Comparison of ENCODE assay signal across 29 cellular contexts in genomic region chr4:128501239-128501638, GRCh38.
"Had no signal": no experiment of that assay in that cellular context is flagged by ENCODE, and none has a peak within 500 bp of the region (broad histone marks: within the 10 kb centered on the region; RNA-seq: fewer than 3 reads in every experiment).

No MANE protein-coding gene starts in this region.

- H3K4me2 ChIP-seq: hepatocyte had no signal

- H3K27me3 ChIP-seq: body of pancreas, cardiac muscle cell, colonic mucosa, esophagus squamous epithelium, gastroesophageal sphincter, heart right ventricle, hepatocyte had no signal

- H2AFZ ChIP-seq: hepatocyte had no signal

- H3K36me3 ChIP-seq: cardiac muscle cell, colonic mucosa, esophagus squamous epithelium, gastroesophageal sphincter, WERI-Rb-1 had no signal

- H3K9me3 ChIP-seq: colonic mucosa had no signal

- H3K27ac ChIP-seq: body of pancreas, cardiac muscle cell, colonic mucosa, esophagus squamous epithelium, gastroesophageal sphincter, heart right ventricle, hepatocyte, WERI-Rb-1 had no signal

- H3K4me1 ChIP-seq: body of pancreas, colonic mucosa, esophagus squamous epithelium, gastroesophageal sphincter had no signal

- ATAC-seq: activated CD4-positive, CD25-positive, alpha-beta regulatory T cell treated with anti-CD3 and anti-CD28 coated beads, Interleukin-2, amount 50 U/mL, for 24 hours; activated CD8-positive, alpha-beta T cell treated with anti-CD3 and anti-CD28 coated beads for 36 hours; activated T-cell treated with anti-CD3 and anti-CD28 coated beads, Interleukin-2, amount 50 U/mL, for 4 hours; activated T-helper 17 cell treated with anti-CD3 and anti-CD28 coated beads, Interleukin-2, amount 50 U/mL, for 72 hours; body of pancreas; gastroesophageal sphincter; heart right ventricle had no signal

- FAIRE-seq: TTC549 had no signal

- H3K4me3 ChIP-seq: body of pancreas, cardiac muscle cell, colonic mucosa, esophagus squamous epithelium, gastroesophageal sphincter, heart right ventricle, hepatocyte had no signal

- DNase-seq: activated B cell treated with CpG ODN at 0.5 μM for 24 hours; activated CD4-positive, alpha-beta T cell treated with anti-CD3 and anti-CD28 coated beads for 48 hours; activated CD4-positive, alpha-beta T cell treated with anti-CD3 and anti-CD28 coated beads, Interleukin-2, amount 50 U/mL, for 1 hour; activated CD4-positive, alpha-beta T cell treated with anti-CD3 and anti-CD28 coated beads, Interleukin-2, amount 50 U/mL, for 48 hours; activated CD8-positive, alpha-beta memory T cell treated with anti-CD3 and anti-CD28 coated beads for 24 hours; activated CD8-positive, alpha-beta T cell treated with anti-CD3 and anti-CD28 coated beads for 36 hours; activated effector memory CD4-positive, alpha-beta T cell treated with Interleukin-2 at 50 U/mL for 16 hours; activated gamma-delta T cell treated with Interleukin-2 at 50 U/mL for 16 hours; activated naive CD4-positive, alpha-beta T cell treated with anti-CD3 and anti-CD28 coated beads, Interleukin-2, amount 50 U/mL, for 16 hours; activated naive CD4-positive, alpha-beta T cell treated with Interleukin-2 at 50 U/mL for 16 hours; activated T-cell treated with anti-CD3 and anti-CD28 coated beads, Interleukin-2, amount 50 U/mL, for 4 hours; amniotic stem cell; aorta; body of pancreas; central memory CD4-positive, alpha-beta T cell; cerebellar nuclear complex; colonic mucosa; effector CD8-positive, alpha-beta T cell; esophagus squamous epithelium; foreskin melanocyte; heart right ventricle; T-helper 2 cell; WERI-Rb-1 had no signal
